8 cellular contexts compared by ENCODE assay signal in genomic region chr4:94451669-94452475, GRCh38. TPM values are rescaled to one million over a fixed set of nuclear protein-coding genes. Genes with fewer than 3 reads are reported as not detected.
A peak's percentile ranks its signal among the peaks of the same experiment; 100 is the strongest.
DNase-seq lines count a peak whose midpoint lies in the region; ATAC-seq, FAIRE-seq and TF ChIP-seq lines count a peak whose summit lies in the region.

TSS of gene PDLIM5 (plus strand) at chr4:94451942. CDS start at chr4:94455289, 3,347 bp downstream.

- DNase-seq in GM12892 (ENCODE audit: insufficient read length) (peak; percentile 78), NCI-H1105 treated with DMSO at 0.1 percent for 48 hours (lab: John Stamatoyannopoulos, UW) (peak; percentile 69), amniotic epithelial cell (ENCODE audit: low read depth) (peak; percentile 83), left cardiac atrium (peak; percentile 92), prostate gland (ENCODE audit: low spot score) (peak; percentile 94)

- H3K9me3 ChIP-seq in prostate gland = no peaks in the 10 kb centered on the region

- intact Hi-C loops in T-helper 1 cell treated with Interleukin-12 subunit alpha and Interleukin-12 subunit beta and Interleukin-4 antibody, amounts not matched to agents 30 ng/mL and 1 ng/mL, for 36 hours (cut with micrococcal nuclease) = loop anchor here (1.0 to 5.0 kb wide), 3 partner anchors 46 to 705 kb away; partner anchors contain the start of gene SMARCAD1
- intact Hi-C loops in left cardiac atrium (cut with DNase I) = loop anchor here (2.0 to 10.0 kb wide), 3 partner anchors 41 to 143 kb away; no protein-coding TSS in a partner anchor
- intact Hi-C loops in prostate gland (cut with DNase I) = loop anchor here (2.0 to 5.0 kb wide), 3 partner anchors 41 to 145 kb away; no protein-coding TSS in a partner anchor

- H3K4me1 ChIP-seq in prostate gland (replicated peaks) (no peaks in the 10 kb centered on the region), urinary bladder (ENCODE audit: insufficient read depth) (no peaks in the 10 kb centered on the region)

- ATAC-seq in HG02678 (IDR thresholded peaks at IDR 0.05; ENCODE audit: unreplicated experiment) (peak; percentile 91), left cardiac atrium (peak; percentile 95 to 97)

- peak; percentile 93 for FAIRE-seq in GM12892 (lab: Jason Lieb, UNC)

- H3K36me3 ChIP-seq in prostate gland (no peaks in the 10 kb centered on the region), urinary bladder (ENCODE audit: insufficient read depth) (no peaks in the 10 kb centered on the region)

- peak within 1 kb of the TSS; percentile 96 to 97 for H3K27ac ChIP-seq in prostate gland
- H3K27ac ChIP-seq in urinary bladder (ENCODE audit: low read depth) = peak within 1 kb of the TSS; percentile 100

- WGBS in prostate gland = under 1% methylated on average over 83 of the region's 89 CpGs
- under 1% methylated on average over 89 of the region's 89 CpGs for WGBS in urinary bladder

- no peak for TF ChIP-seq CTCF in prostate gland (IDR thresholded peaks at IDR 0.05)

- no peaks in the 10 kb centered on the region for H3K27me3 ChIP-seq in prostate gland (replicated peaks; ENCODE audit: insufficient read depth)

- TF ChIP-seq POLR2A in GM12892 (IDR thresholded peaks at IDR 0.05; ENCODE audit: low read depth, low read length) (peak; percentile 95), prostate gland (IDR thresholded peaks at IDR 0.05) (peak; percentile 96)

- H3K4me3 ChIP-seq in prostate gland (peak within 1 kb of the TSS; percentile 97), urinary bladder (ENCODE audit: low read depth, low read length) (peak within 1 kb of the TSS; percentile 99)

RNA-seq across cellular contexts. Expression of gene PDLIM5, which starts in this region (rescaled TPM):
- polyA plus RNA-seq in GM12892 (2012; ENCODE audit: missing spikeins) = 18.1 TPM
- total RNA-seq in T-helper 1 cell treated with Interleukin-12 subunit alpha and Interleukin-12 subunit beta and Interleukin-4 antibody, amounts not matched to agents 30 ng/mL and 1 ng/mL, for 36 hours = 18.5 and 19.3 TPM in 2 replicates
- 100 to 1,000 TPM; 626 to 644 TPM for total RNA-seq in left cardiac atrium
- 100 to 1,000 TPM; 115 to 228 TPM for total RNA-seq in prostate gland
- total RNA-seq in urinary bladder = 243 TPM
- 60.8 TPM for polyA plus RNA-seq in urinary bladder

Comparison
In these comparisons a context has a peak if more than half of its experiments do, and no peak if none do; other contexts are left out.
1. Peak in every context shown above with its lines: DNase-seq, ATAC-seq, H3K4me3 ChIP-seq and H3K27ac ChIP-seq.